1 cellular context compared by ENCODE assay signal in the genomic region with DNA sequence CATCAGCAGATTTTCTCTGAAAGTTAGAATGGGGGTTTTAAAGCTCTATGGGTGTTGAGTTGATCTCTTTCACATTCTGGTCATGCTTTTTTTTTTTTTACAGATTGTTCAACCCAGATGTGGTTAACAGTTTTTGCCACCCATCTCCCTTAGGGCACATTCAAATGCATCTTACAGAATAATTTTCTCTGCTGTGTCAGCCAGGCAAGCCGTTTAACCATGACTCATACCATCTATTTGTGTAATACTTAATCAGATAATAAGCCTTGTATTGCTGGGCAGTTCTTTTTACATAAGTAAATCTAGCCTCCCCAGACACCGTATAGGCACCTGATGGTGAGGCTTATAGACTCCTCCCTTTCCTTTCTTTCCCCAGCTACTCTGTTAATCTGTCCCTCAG.
TF ChIP-seq lines count a peak whose summit lies in the region.

No MANE protein-coding gene starts in this region.

TF ChIP-seq in K562, 482 proteins besides CTCF, POLR2A, EP300 and RAD21 (continued from another document):
- TF ChIP-seq TRIM24 (IDR thresholded peaks at IDR 0.05) (no peak), MCM2 (IDR thresholded peaks at IDR 0.05; ENCODE audit: low read depth) (no peak), FUS (optimal IDR thresholded peaks at IDR 0.05; ENCODE audit: low read depth, low read length) (no peak)
- TF ChIP-seq, protein P1, sequence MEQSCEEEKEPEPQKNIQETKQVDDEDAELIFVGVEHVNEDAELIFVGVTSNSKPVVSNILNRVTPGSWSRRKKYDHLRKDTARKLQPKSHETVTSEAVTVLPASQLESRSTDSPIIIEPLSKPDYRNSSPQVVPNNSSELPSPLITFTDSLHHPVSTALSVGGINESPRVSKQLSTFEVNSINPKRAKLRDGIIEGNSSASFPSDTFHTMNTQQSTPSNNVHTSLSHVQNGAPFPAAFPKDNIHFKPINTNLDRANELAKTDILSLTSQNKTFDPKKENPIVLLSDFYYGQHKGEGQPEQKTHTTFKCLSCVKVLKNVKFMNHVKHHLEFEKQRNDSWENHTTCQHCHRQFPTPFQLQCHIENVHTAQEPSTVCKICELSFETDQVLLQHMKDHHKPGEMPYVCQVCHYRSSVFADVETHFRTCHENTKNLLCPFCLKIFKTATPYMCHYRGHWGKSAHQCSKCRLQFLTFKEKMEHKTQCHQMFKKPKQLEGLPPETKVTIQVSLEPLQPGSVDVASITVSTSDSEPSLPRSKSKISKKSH (CRISPR knock-in tag; IDR thresholded peaks at IDR 0.05), result no peak
- TF ChIP-seq, protein P2, sequence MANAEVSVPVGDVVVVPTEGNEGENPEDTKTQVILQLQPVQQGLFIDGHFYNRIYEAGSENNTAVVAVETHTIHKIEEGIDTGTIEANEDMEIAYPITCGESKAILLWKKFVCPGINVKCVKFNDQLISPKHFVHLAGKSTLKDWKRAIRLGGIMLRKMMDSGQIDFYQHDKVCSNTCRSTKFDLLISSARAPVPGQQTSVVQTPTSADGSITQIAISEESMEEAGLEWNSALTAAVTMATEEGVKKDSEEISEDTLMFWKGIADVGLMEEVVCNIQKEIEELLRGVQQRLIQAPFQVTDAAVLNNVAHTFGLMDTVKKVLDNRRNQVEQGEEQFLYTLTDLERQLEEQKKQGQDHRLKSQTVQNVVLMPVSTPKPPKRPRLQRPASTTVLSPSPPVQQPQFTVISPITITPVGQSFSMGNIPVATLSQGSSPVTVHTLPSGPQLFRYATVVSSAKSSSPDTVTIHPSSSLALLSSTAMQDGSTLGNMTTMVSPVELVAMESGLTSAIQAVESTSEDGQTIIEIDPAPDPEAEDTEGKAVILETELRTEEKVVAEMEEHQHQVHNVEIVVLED (CRISPR knock-in tag; IDR thresholded peaks at IDR 0.05), result no peak
